Comparison of ENCODE assay signal across 8 cellular contexts in genomic region chr11:34438529-34439507, GRCh38.
DNase-seq lines count a peak whose midpoint lies in the region; ATAC-seq and TF ChIP-seq lines count a peak whose summit lies in the region.

TSS of gene CAT (plus strand) at chr11:34438934. CDS start at chr11:34439014, 80 bp downstream.

- no peak for TF ChIP-seq CTCF in VCaP (conservative IDR thresholded peaks at IDR 0.05)

- peak within 1 kb of the TSS; percentile 66 for H2AFZ ChIP-seq in ACC112 (ENCODE audit: low read length, unreplicated experiment)

- H3K4me3 ChIP-seq in ACC112 (ENCODE audit: low read depth, low read length): peak within 1 kb of the TSS; percentile 87

- ATAC-seq in GM18870 (IDR thresholded peaks at IDR 0.05; ENCODE audit: unreplicated experiment): peak; percentile 92
- ATAC-seq in HG03135 (IDR thresholded peaks at IDR 0.05; ENCODE audit: unreplicated experiment): peak; percentile 96

- peak; percentile 92 for DNase-seq in NCI-H2196 (lab: John Stamatoyannopoulos, UW; ENCODE audit: unreplicated experiment)
- peak; percentile 96 to 99 for DNase-seq in T47D (ENCODE audit: low read depth in 1 of 2, low spot score in 1 of 2)
- peak; percentile 94 for DNase-seq in inferior parietal cortex (ENCODE audit: extremely low spot score)
- DNase-seq in stimulated activated CD4-positive, alpha-beta T cell treated with anti-CD3 and anti-CD28 coated beads, Interleukin-15, amount 100 ng/mL, for 1 hour (ENCODE audit: low read depth in 1 of 2, low spot score in 1 of 2): peak; percentile 96

- 0 out of 2 replicates have a peak, but pooled peaks cover 4% of the 10 kb centered on the region for H3K36me3 ChIP-seq in ACC112 (ENCODE audit: insufficient read depth, low read length)

- peaks cover 6% of the 10 kb centered on the region for H3K4me1 ChIP-seq in ACC112 (ENCODE audit: control insufficient read depth, insufficient read depth, low read length, unreplicated experiment)

- no peaks in the 10 kb centered on the region for H3K27me3 ChIP-seq in ACC112 (ENCODE audit: insufficient read depth, low read length)

- H3K27ac ChIP-seq in ACC112 (ENCODE audit: low read depth, low read length) (peak within 1 kb of the TSS; percentile 52), VCaP (peak within 1 kb of the TSS; percentile 88)

- in situ Hi-C loops in T47D (cut with HindIII; ENCODE audit: low pct_unique_long_range_greater_than_20kb, low sequenced_read_pairs): no loop called here

- H3K79me2 ChIP-seq in ACC112 (ENCODE audit: control insufficient read depth, insufficient read depth, low read length, unreplicated experiment): peaks cover 25% of the 10 kb centered on the region

Comparison
In these comparisons a context has a peak if more than half of its experiments do, and no peak if none do; other contexts are left out.
1. Peak in every context shown above with its lines: DNase-seq, ATAC-seq, H3K4me3 ChIP-seq and H3K27ac ChIP-seq.